ENCODE assay signal across 9 cellular contexts in the genomic region with DNA sequence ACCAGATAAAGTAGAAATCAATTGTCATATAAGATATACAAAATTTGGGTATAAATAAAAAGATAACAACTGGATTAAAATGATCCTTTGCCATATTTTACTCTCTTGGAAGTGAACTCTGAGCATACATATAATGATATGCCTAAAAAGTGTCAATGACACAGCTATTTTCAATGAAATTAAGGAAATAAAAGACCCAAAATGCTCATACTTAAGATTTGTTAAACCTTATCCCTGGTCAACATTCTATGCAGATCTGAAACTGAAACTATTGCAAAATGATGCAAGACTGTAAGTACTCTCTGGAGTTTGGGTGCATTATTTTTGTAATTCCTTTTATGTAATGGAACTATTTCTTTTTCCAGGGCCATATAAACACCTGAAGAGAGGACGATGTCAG.
DNase-seq lines count a peak whose midpoint lies in the region; ATAC-seq, FAIRE-seq and TF ChIP-seq lines count a peak whose summit lies in the region.
"Had no signal": no experiment of that assay in that cellular context is flagged by ENCODE, and none has a peak within 500 bp of the region (broad histone marks: within the 10 kb centered on the region; RNA-seq: fewer than 3 reads in every experiment).

No MANE protein-coding gene starts in this region.

- 38 to 79% methylated on average over 1 of the region's 1 CpG for WGBS in thyroid gland, 2 donors
- WGBS in transverse colon (ENCODE audit: low coverage in 1 of 2), 2 donors: 31 to 80% methylated on average over 1 of the region's 1 CpG

- TF ChIP-seq EP300 in transverse colon (IDR thresholded peaks at IDR 0.05; ENCODE audit: low read depth): no peak

- H3K27ac ChIP-seq in thyroid gland (peak overlapping the region; percentile 10 to 51 (median 42)), transverse colon (no peak overlapping the region)

- intact Hi-C loops in activated naive CD4-positive, alpha-beta T cell treated with anti-CD3 and anti-CD28 coated beads for 36 hours (cut with micrococcal nuclease): loop anchor here (1.0 to 2.0 kb wide), 10 partner anchors 13 to 263 kb away; no protein-coding TSS in a partner anchor
- intact Hi-C loops in thyroid gland (cut with DNase I) (no loop called here), transverse colon (cut with DNase I; ENCODE audit: low total_unique reads) (no loop called here)

- no peak for TF ChIP-seq POLR2A in thyroid gland (IDR thresholded peaks at IDR 0.05)
- no peak for TF ChIP-seq POLR2A in transverse colon (IDR thresholded peaks at IDR 0.05)

- H3K36me3 Mint-ChIP-seq in activated naive CD4-positive, alpha-beta T cell treated with anti-CD3 and anti-CD28 coated beads for 36 hours (ENCODE audit: low read depth): no peaks in the 10 kb centered on the region
- no peaks in the 10 kb centered on the region for H3K36me3 Mint-ChIP-seq in T-cell

- H3K27ac Mint-ChIP-seq in activated naive CD4-positive, alpha-beta T cell treated with anti-CD3 and anti-CD28 coated beads for 36 hours: peak overlapping the region; percentile 86
- peak overlapping the region; percentile 86 to 92 for H3K27ac Mint-ChIP-seq in T-cell

- no peaks in the 10 kb centered on the region for H3K27me3 Mint-ChIP-seq in activated naive CD4-positive, alpha-beta T cell treated with anti-CD3 and anti-CD28 coated beads for 36 hours (ENCODE audit: low read depth)
- no peaks in the 10 kb centered on the region for H3K27me3 Mint-ChIP-seq in T-cell

- no peak for DNase-seq in activated naive CD4-positive, alpha-beta T cell treated with anti-CD3 and anti-CD28 coated beads for 36 hours
- DNase-seq in activated naive CD4-positive, alpha-beta T cell (lab: John Stamatoyannopoulos, UW): no peak
- DNase-seq in T-cell: no peak
- peak; percentile 56 for DNase-seq in fibroblast of pulmonary artery (ENCODE audit: low read depth)
- no peak for DNase-seq in thyroid gland
- no peak for DNase-seq in GM19239 (ENCODE audit: insufficient read length, low spot score)
- DNase-seq in transverse colon: no peak
- DNase-seq: NCI-H1436 had no signal

- no peak overlapping the region for H3K4me3 Mint-ChIP-seq in activated naive CD4-positive, alpha-beta T cell treated with anti-CD3 and anti-CD28 coated beads for 36 hours
- peak overlapping the region; percentile 36 to 72 (median 64) for H3K4me3 Mint-ChIP-seq in T-cell

- no peak overlapping the region for H3K4me3 ChIP-seq in fibroblast of pulmonary artery (replicated peaks; ENCODE audit: low read depth, low read length)
- no peak overlapping the region for H3K4me3 ChIP-seq in thyroid gland (replicated peaks in 1 of 3)
- H3K4me3 ChIP-seq in transverse colon: no peak overlapping the region

- TF ChIP-seq CTCF in fibroblast of pulmonary artery (IDR thresholded peaks at IDR 0.05; ENCODE audit: low read length, missing control alignments): no peak
- TF ChIP-seq CTCF in thyroid gland (IDR thresholded peaks at IDR 0.05): no peak
- no peak for TF ChIP-seq CTCF in transverse colon (IDR thresholded peaks at IDR 0.05)

- no peak for ATAC-seq in T-cell (replicated peaks in 1 of 4)
- ATAC-seq in GM18873 (IDR thresholded peaks at IDR 0.05; ENCODE audit: low FRiP score, unreplicated experiment): no peak

- no peaks in the 10 kb centered on the region for H3K9me3 Mint-ChIP-seq in activated naive CD4-positive, alpha-beta T cell treated with anti-CD3 and anti-CD28 coated beads for 36 hours
- no peaks in the 10 kb centered on the region for H3K9me3 Mint-ChIP-seq in T-cell

- peaks cover 18 to 24% of the 10 kb centered on the region in 2 donors for H3K4me1 ChIP-seq in thyroid gland
- H3K4me1 ChIP-seq in transverse colon: peaks cover 0 to 4% (median 2%) of the 10 kb centered on the region in 4 donors

- CTCF ChIA-PET in activated naive CD4-positive, alpha-beta T cell treated with anti-CD3 and anti-CD28 coated beads for 36 hours (lab: Charles Lee): interaction anchor here (0.6 to 1.3 kb wide), 2 partner anchors 14 to 504 kb away, joined by 3 to 6 read pairs; no protein-coding TSS in a partner anchor
- CTCF ChIA-PET in T-cell (lab: Charles Lee): interaction anchor here (0.8 to 1.3 kb wide), 2 partner anchors 85 to 119 kb away, joined by 3 to 5 read pairs; a partner anchor contains a TSS

- POLR2A ChIA-PET in T-cell (lab: Charles Lee): interaction anchor here in 1 of 2 donors (0.8 kb wide), 1 partner anchor 130 kb away, joined by 4 read pairs; no protein-coding TSS in a partner anchor

- H3K36me3 ChIP-seq in thyroid gland: no peaks in the 10 kb centered on the region
- no peaks in the 10 kb centered on the region for H3K36me3 ChIP-seq in transverse colon

- H3K4me1 Mint-ChIP-seq in activated naive CD4-positive, alpha-beta T cell treated with anti-CD3 and anti-CD28 coated beads for 36 hours (ENCODE audit: low read depth): peaks cover 31% of the 10 kb centered on the region
- peaks cover 24 to 32% (median 32%) of the 10 kb centered on the region in 3 donors for H3K4me1 Mint-ChIP-seq in T-cell

- in situ Hi-C loops in transverse colon (cut with MboI; ENCODE audit: low pct_ligation_motif_present in 1 of 4, low pct_unique_long_range_greater_than_20kb in 1 of 4, low sequenced_read_pairs in 3 of 4): no loop called here

- no peaks in the 10 kb centered on the region for H3K9me3 ChIP-seq in thyroid gland
- H3K9me3 ChIP-seq in transverse colon: no peaks in the 10 kb centered on the region

- H3K27me3 ChIP-seq in thyroid gland: no peaks in the 10 kb centered on the region
- H3K27me3 ChIP-seq in transverse colon: no peaks in the 10 kb centered on the region

- no peak for FAIRE-seq in GM19239 (lab: Jason Lieb, UNC)

Comparison
In these comparisons a context has a peak if more than half of its experiments do, and no peak if none do; other contexts are left out.
1. H3K27ac ChIP-seq: peak in thyroid gland (3 of 3); none in transverse colon (0 of 4).